9 cellular contexts compared by ENCODE assay signal in genomic region chr12:96237465-96238077, GRCh38. TPM values are rescaled to one million over a fixed set of nuclear protein-coding genes. Genes with fewer than 3 reads are reported as not detected.
DNase-seq lines count a peak whose midpoint lies in the region; ATAC-seq and TF ChIP-seq lines count a peak whose summit lies in the region.
"Had no signal": no experiment of that assay in that cellular context is flagged by ENCODE, and none has a peak within 500 bp of the region (broad histone marks: within the 10 kb centered on the region; RNA-seq: fewer than 3 reads in every experiment).

No MANE protein-coding gene starts in this region.

- H2AFZ ChIP-seq in DND-41 (ENCODE audit: low read depth, low read length): no peak overlapping the region

- H4K20me1 ChIP-seq in DND-41 (ENCODE audit: insufficient read depth, low read length): peaks cover 21% of the 10 kb centered on the region

- H3K4me1 ChIP-seq in DND-41 (ENCODE audit: insufficient read depth, low read length) (peaks cover 11% of the 10 kb centered on the region), SJSA1 (replicated peaks) (peaks cover 25% of the 10 kb centered on the region)

- H3K36me3 ChIP-seq in DND-41 (ENCODE audit: insufficient read depth, low read length): no peaks in the 10 kb centered on the region
- H3K36me3 ChIP-seq in SJSA1: peaks cover 44% of the 10 kb centered on the region

- no peaks in the 10 kb centered on the region for H3K9me3 ChIP-seq in DND-41 (ENCODE audit: insufficient read depth, low read length, severe bottlenecking)
- no peaks in the 10 kb centered on the region for H3K9me3 ChIP-seq in SJSA1 (replicated peaks)

- no peak overlapping the region for H3K27ac ChIP-seq in DND-41 (ENCODE audit: low read length)
- H3K27ac ChIP-seq in SJSA1: peak overlapping the region; percentile 24

- peak; percentile 36; the same call in 2 of the 3 replicates for ATAC-seq in DND-41 (ENCODE audit: insufficient read depth, low read depth)
- peak; percentile 69 to 85 for ATAC-seq in activated naive CD4-positive, alpha-beta T cell treated with anti-CD3 and anti-CD28 coated beads, Interleukin-2, amount 50 U/mL, for 72 hours
- no peak for ATAC-seq in GM21723 (IDR thresholded peaks at IDR 0.05; ENCODE audit: unreplicated experiment)
- ATAC-seq: HCT116 had no signal

- TF ChIP-seq CTCF in DND-41 (IDR thresholded peaks at IDR 0.05; ENCODE audit: borderline replicate concordance, extremely low read depth, low read length, poor library complexity, severe bottlenecking): no peak

- H3K4me2 ChIP-seq in DND-41 (ENCODE audit: insufficient read depth, low read length): no peak overlapping the region

- H3K4me3 ChIP-seq in DND-41 (ENCODE audit: low read depth in 1 of 2, low read length in 2 of 2): no peak overlapping the region
- no peak overlapping the region for H3K4me3 ChIP-seq in SJSA1

- H3K27me3 ChIP-seq in DND-41 (ENCODE audit: insufficient read depth, low read length, poor library complexity) (no peaks in the 10 kb centered on the region), SJSA1 (replicated peaks) (no peaks in the 10 kb centered on the region)

- H3K27ac Mint-ChIP-seq in activated naive CD4-positive, alpha-beta T cell treated with anti-CD3 and anti-CD28 coated beads, Interleukin-2, amount 50 U/mL, for 72 hours: peak overlapping the region; percentile 76 to 77

- H3K9ac ChIP-seq in DND-41 (ENCODE audit: low read depth, low read length): no peak overlapping the region

- H3K36me3 Mint-ChIP-seq in activated naive CD4-positive, alpha-beta T cell treated with anti-CD3 and anti-CD28 coated beads, Interleukin-2, amount 50 U/mL, for 72 hours: peaks cover 5 to 25% of the 10 kb centered on the region in 2 donors

- DNase-seq in DND-41 (peak; percentile 32), SJSA1 (ENCODE audit: low read depth in 1 of 2, low spot score in 2 of 2) (peak; percentile 83), hepatic stellate cell (ENCODE audit: low spot score) (peak; percentile 92), COLO668 (lab: John Stamatoyannopoulos, UW; ENCODE audit: unreplicated experiment) (no peak), Ammon's horn (ENCODE audit: low spot score) (no peak)
- DNase-seq in activated naive CD4-positive, alpha-beta T cell treated with anti-CD3 and anti-CD28 coated beads, Interleukin-2, amount 50 U/mL, for 72 hours (ENCODE audit: low spot score in 2 of 2): peak; percentile 40 to 76
- peak; percentile 35 for DNase-seq in stimulated activated CD8-positive, alpha-beta memory T cell treated with anti-CD3 and anti-CD28 coated beads, Interleukin-12 subunit alpha, Interleukin-12 subunit beta, amount 100 ng/mL, for 1 hour (ENCODE audit: low read depth)

- no peaks in the 10 kb centered on the region for H3K9me3 Mint-ChIP-seq in activated naive CD4-positive, alpha-beta T cell treated with anti-CD3 and anti-CD28 coated beads, Interleukin-2, amount 50 U/mL, for 72 hours

- no peaks in the 10 kb centered on the region for H3K79me2 ChIP-seq in DND-41 (ENCODE audit: insufficient read depth, low read length)

RNA-seq across cellular contexts. Expression of gene ELK3, which starts 43.4 kb away (rescaled TPM):
- 19.0 and 20.6 TPM in 2 replicates for total RNA-seq in SJSA1 (2014; rRNA removed; shearing (Covaris generic))
- total RNA-seq in activated naive CD4-positive, alpha-beta T cell treated with anti-CD3 and anti-CD28 coated beads, Interleukin-2, amount 50 U/mL, for 72 hours: 10 to 100 TPM; 10.7 to 23.1 TPM

Comparison
In these comparisons a context has a peak if more than half of its experiments do, and no peak if none do; other contexts are left out.
1. DNase-seq: peak in DND-41 (single experiment), SJSA1 (2 of 2), activated naive CD4-positive, alpha-beta T cell treated with anti-CD3 and anti-CD28 coated beads, Interleukin-2, amount 50 U/mL, for 72 hours (2 of 2), hepatic stellate cell (single experiment) and stimulated activated CD8-positive, alpha-beta memory T cell treated with anti-CD3 and anti-CD28 coated beads, Interleukin-12 subunit alpha, Interleukin-12 subunit beta, amount 100 ng/mL, for 1 hour (single experiment); none in COLO668 (single experiment) and Ammon's horn (single experiment).